Comparison of ENCODE assay signal across 20 cellular contexts in genomic region chr3:147218976-147219375, GRCh38.
DNase-seq lines count a peak whose midpoint lies in the region; ATAC-seq and TF ChIP-seq lines count a peak whose summit lies in the region.
"Had no signal": no experiment of that assay in that cellular context is flagged by ENCODE, and none has a peak within 500 bp of the region (broad histone marks: within the 10 kb centered on the region; RNA-seq: fewer than 3 reads in every experiment).

No MANE protein-coding gene starts in this region.

- no peak overlapping the region for H3K27ac ChIP-seq in endodermal cell (ENCODE audit: low read depth, low read length)

- ATAC-seq in sciatic nerve (no peak), left colon (no peak)
- ATAC-seq: SK-N-SH treated with all-trans-retinoic acid at 6 μM for 48 hours had no signal

- no peaks in the 10 kb centered on the region for H3K36me3 ChIP-seq in endodermal cell (ENCODE audit: control insufficient read depth, insufficient read depth, low read length)
- H3K36me3 ChIP-seq: HAP-1 had no signal

- no peaks in the 10 kb centered on the region for H3K36me3 Mint-ChIP-seq in endodermal cell (ENCODE audit: low read depth)

- H3K9me3 ChIP-seq in endodermal cell (ENCODE audit: control insufficient read depth, low read length) = no peaks in the 10 kb centered on the region
- H3K9me3 ChIP-seq: HAP-1 had no signal

- no peak for TF ChIP-seq POLR2A in NB4 (IDR thresholded peaks at IDR 0.05; ENCODE audit: extremely low read depth, insufficient read length)

- TF ChIP-seq CTCF in NB4 (IDR thresholded peaks at IDR 0.05; ENCODE audit: low read depth, low read length) (no peak), endodermal cell (conservative IDR thresholded peaks at IDR 0.05) (no peak)

- no peaks in the 10 kb centered on the region for H3K4me1 ChIP-seq in endodermal cell (ENCODE audit: control insufficient read depth, insufficient read depth, low read length)
- H3K4me1 ChIP-seq: HAP-1 had no signal

- H3K4me3 ChIP-seq in NB4 (ENCODE audit: low read depth, low read length) (no peak overlapping the region), endodermal cell (ENCODE audit: low read length) (no peak overlapping the region)
- H3K4me3 ChIP-seq: HAP-1 had no signal

- WGBS in endodermal cell (ENCODE audit: insufficient coverage in 1 of 2, insufficient read length in 1 of 2), 2 experiments = 92 to 94% methylated on average over 2 to 4 of the region's 4 CpGs

- no peak overlapping the region for H3K9ac ChIP-seq in endodermal cell (ENCODE audit: extremely low read depth, low read length, poor library complexity, severe bottlenecking)

- H3K27me3 ChIP-seq in endodermal cell (ENCODE audit: control insufficient read depth, insufficient read depth, low read length, poor library complexity, severe bottlenecking) = no peaks in the 10 kb centered on the region

- no peak overlapping the region for H3K4me3 Mint-ChIP-seq in endodermal cell

- in situ Hi-C loops in G401 (cut with HindIII; ENCODE audit: low sequenced_read_pairs) = no loop called here

- DNase-seq in G401 (ENCODE audit: low spot score) (peak; percentile 48), NB4 (ENCODE audit: low read depth) (peak; percentile 5), endodermal cell (no peak), retina (peak; percentile 10), NCI-H2227 (lab: John Stamatoyannopoulos, UW; ENCODE audit: unreplicated experiment) (no peak), sciatic nerve (ENCODE audit: low spot score) (no peak), NCI-H524 treated with DMSO at 0.1 percent for 48 hours (lab: John Stamatoyannopoulos, UW) (no peak), left colon (no peak)
- DNase-seq: DMS 273 treated with DMSO at 0.1 percent for 48 hours; IMR-90; Kasumi-1; MV-4-11; NCI-H1436 treated with DMSO at 0.1 percent for 48 hours; NCI-H2081; NCI-H226; NCI-H526 treated with DMSO at 0.1 percent for 48 hours; NK-92 treated with Interleukin-12 subunit alpha and Interleukin-12 subunit beta, amount 100 ng/mL, for 24 hours; Right ventricle myocardium superior had no signal

- intact Hi-C loops in sciatic nerve (cut with DNase I) = no loop called here
- intact Hi-C loops in left colon (cut with DNase I, micrococcal nuclease) = no loop called here

- no peaks in the 10 kb centered on the region for H3K9me3 Mint-ChIP-seq in endodermal cell

- H3K4me1 Mint-ChIP-seq in endodermal cell = no peaks in the 10 kb centered on the region

- no peaks in the 10 kb centered on the region for H3K27me3 Mint-ChIP-seq in endodermal cell (ENCODE audit: insufficient read depth)

- peak overlapping the region; percentile 57 for H3K27ac Mint-ChIP-seq in endodermal cell

Comparison
In these comparisons a context has a peak if more than half of its experiments do, and no peak if none do; other contexts are left out.
1. DNase-seq: peak in G401 (single experiment), NB4 (single experiment) and retina (single experiment); none in endodermal cell (single experiment), NCI-H2227 (single experiment), sciatic nerve (single experiment), NCI-H524 treated with DMSO at 0.1 percent for 48 hours (single experiment) and left colon (0 of 2).